ENCODE assay signal across 13 cellular contexts in the genomic region with DNA sequence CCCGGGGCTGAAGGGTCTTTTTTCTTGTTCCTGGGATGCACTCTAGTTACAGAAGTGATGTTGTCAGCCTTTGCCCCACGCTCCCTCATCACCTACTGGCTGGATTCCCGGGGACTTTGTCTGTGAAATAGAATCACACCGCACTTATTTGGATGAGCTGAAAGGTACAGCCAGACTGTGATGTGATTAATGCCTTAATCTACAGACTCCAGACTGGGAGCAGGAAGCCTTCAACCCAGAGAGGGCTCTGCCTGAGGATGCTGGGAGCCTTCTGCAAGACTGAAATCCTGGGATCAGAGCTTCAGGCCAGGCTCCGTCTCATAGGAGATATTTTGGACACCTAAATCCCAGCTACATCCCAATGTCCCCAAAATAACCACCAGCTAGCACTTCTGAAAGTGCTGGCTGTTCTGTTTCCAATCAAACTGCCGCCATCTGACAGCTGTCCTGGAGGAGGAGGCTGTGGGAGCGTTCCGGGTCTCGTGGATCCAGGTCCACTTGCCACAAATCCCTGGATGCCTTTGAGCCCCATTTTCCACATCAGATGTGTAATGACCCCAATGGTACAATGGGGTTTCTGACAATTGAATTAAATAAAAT.
DNase-seq lines count a peak whose midpoint lies in the region; ATAC-seq lines count a peak whose summit lies in the region.
"Had no signal": no experiment of that assay in that cellular context is flagged by ENCODE, and none has a peak within 500 bp of the region (broad histone marks: within the 10 kb centered on the region; RNA-seq: fewer than 3 reads in every experiment).

No MANE protein-coding gene starts in this region.

- peak overlapping the region; percentile 18 for H3K27ac ChIP-seq in angular gyrus (ENCODE audit: low read depth, low read length)
- H3K27ac ChIP-seq: BLaER1 treated with 17β-estradiol and CSF1 and Interleukin-3, amounts not matched to agents 10 nM and 100 nM; GM23248 had no signal

- DNase-seq in iPS-NIHi7 (ENCODE audit: extremely low spot score) = peak; percentile 5
- DNase-seq in myocyte (ENCODE audit: low read depth) = peak; percentile 37
- peak; percentile 53 for DNase-seq in superior temporal gyrus (ENCODE audit: extremely low spot score)
- no peak for DNase-seq in activated gamma-delta T cell treated with Interleukin-2 at 50 U/mL for 16 hours
- no peak for DNase-seq in UCSD-AML1 (lab: John Stamatoyannopoulos, UW; ENCODE audit: unreplicated experiment)
- DNase-seq: Calu3; CD8-positive, alpha-beta T cell; DMS53; GM23248; IMR-90 had no signal

- ATAC-seq in HG03045 (IDR thresholded peaks at IDR 0.05; ENCODE audit: unreplicated experiment) = no peak
- ATAC-seq: CD8-positive, alpha-beta T cell had no signal

Comparison
In these comparisons a context has a peak if more than half of its experiments do, and no peak if none do; other contexts are left out.
1. DNase-seq: peak in iPS-NIHi7 (single experiment), myocyte (single experiment) and superior temporal gyrus (single experiment); none in activated gamma-delta T cell treated with Interleukin-2 at 50 U/mL for 16 hours (single experiment) and UCSD-AML1 (single experiment).